Comparison of ENCODE assay signal across 16 cellular contexts in genomic region chr7:1942026-1942703, GRCh38.
DNase-seq lines count a peak whose midpoint lies in the region; ATAC-seq lines count a peak whose summit lies in the region.
"Had no signal": no experiment of that assay in that cellular context is flagged by ENCODE, and none has a peak within 500 bp of the region (broad histone marks: within the 10 kb centered on the region; RNA-seq: fewer than 3 reads in every experiment).

No MANE protein-coding gene starts in this region.

- H3K9me3 Mint-ChIP-seq in activated T-helper 2 cell treated with anti-CD3 and anti-CD28 coated beads, Interferon-gamma antibody, Interleukin-2, Interleukin-4, amounts not matched to agents 10 μg/mL and 5 μg/mL and 100 μg/mL, durations not matched to agents 14 hours and 24 hours and 36 hours, result no peaks in the 10 kb centered on the region

- no peaks in the 10 kb centered on the region for H3K27me3 Mint-ChIP-seq in activated T-helper 2 cell treated with anti-CD3 and anti-CD28 coated beads, Interferon-gamma antibody, Interleukin-2, Interleukin-4, amounts not matched to agents 10 μg/mL and 5 μg/mL and 100 μg/mL, durations not matched to agents 14 hours and 24 hours and 36 hours (ENCODE audit: low read depth)

- intact Hi-C loops in Right ventricle myocardium superior (cut with DNase I), result no loop called here
- intact Hi-C loops in cardiac septum (cut with DNase I), result no loop called here
- intact Hi-C loops in activated T-helper 2 cell treated with anti-CD3 and anti-CD28 coated beads, Interferon-gamma antibody, Interleukin-2, Interleukin-4, amounts not matched to agents 10 μg/mL and 5 μg/mL and 100 μg/mL, durations not matched to agents 14 hours and 24 hours and 36 hours (cut with micrococcal nuclease), result no loop called here

- peaks cover 10% of the 10 kb centered on the region for H3K36me3 Mint-ChIP-seq in activated T-helper 2 cell treated with anti-CD3 and anti-CD28 coated beads, Interferon-gamma antibody, Interleukin-2, Interleukin-4, amounts not matched to agents 10 μg/mL and 5 μg/mL and 100 μg/mL, durations not matched to agents 14 hours and 24 hours and 36 hours (ENCODE audit: low read depth)

- peak overlapping the region; percentile 53 for H3K27ac Mint-ChIP-seq in activated T-helper 2 cell treated with anti-CD3 and anti-CD28 coated beads, Interferon-gamma antibody, Interleukin-2, Interleukin-4, amounts not matched to agents 10 μg/mL and 5 μg/mL and 100 μg/mL, durations not matched to agents 14 hours and 24 hours and 36 hours

- H3K4me1 Mint-ChIP-seq in activated T-helper 2 cell treated with anti-CD3 and anti-CD28 coated beads, Interferon-gamma antibody, Interleukin-2, Interleukin-4, amounts not matched to agents 10 μg/mL and 5 μg/mL and 100 μg/mL, durations not matched to agents 14 hours and 24 hours and 36 hours (ENCODE audit: low read depth), result peaks cover 53% of the 10 kb centered on the region

- ATAC-seq in Right ventricle myocardium superior (ENCODE audit: poor library complexity) (no peak), GM18498 (IDR thresholded peaks at IDR 0.05; ENCODE audit: unreplicated experiment) (no peak)
- ATAC-seq: activated CD4-positive, CD25-positive, alpha-beta regulatory T cell treated with anti-CD3 and anti-CD28 coated beads, Interleukin-2, amount 50 U/mL, for 24 hours; PC-3 had no signal

- no peak overlapping the region for H3K4me3 Mint-ChIP-seq in activated T-helper 2 cell treated with anti-CD3 and anti-CD28 coated beads, Interferon-gamma antibody, Interleukin-2, Interleukin-4, amounts not matched to agents 10 μg/mL and 5 μg/mL and 100 μg/mL, durations not matched to agents 14 hours and 24 hours and 36 hours (ENCODE audit: low read depth)

- DNase-seq in Right ventricle myocardium superior (peak; percentile 30), cardiac septum (ENCODE audit: low spot score) (no peak), myocyte (ENCODE audit: low read depth) (peak; percentile 86), KG1 (lab: John Stamatoyannopoulos, UW) (no peak)
- DNase-seq in activated T-helper 2 cell treated with anti-CD3 and anti-CD28 coated beads, Interferon-gamma antibody, Interleukin-2, Interleukin-4, amounts not matched to agents 10 μg/mL and 5 μg/mL and 100 μg/mL, durations not matched to agents 14 hours and 24 hours and 36 hours (ENCODE audit: low spot score), result no peak
- DNase-seq in activated CD4-positive, CD25-positive, alpha-beta regulatory T cell (lab: John Stamatoyannopoulos, UW), result no peak
- DNase-seq in stimulated activated naive CD4-positive, alpha-beta T cell treated with Interleukin-2 at 50 U/mL for 16 hours (lab: John Stamatoyannopoulos, UW), result no peak
- DNase-seq: activated T-cell treated with anti-CD3 and anti-CD28 coated beads, Interleukin-2, amount 50 U/mL, for 1 hour; cortex of kidney; DMS153; Kasumi-1; mammary epithelial cell; NCI-H1694; PC-3 had no signal

Comparison
In these comparisons a context has a peak if more than half of its experiments do, and no peak if none do; other contexts are left out.
1. DNase-seq: peak in Right ventricle myocardium superior (single experiment) and myocyte (single experiment); none in cardiac septum (single experiment), activated T-helper 2 cell treated with anti-CD3 and anti-CD28 coated beads, Interferon-gamma antibody, Interleukin-2, Interleukin-4, amounts not matched to agents 10 μg/mL and 5 μg/mL and 100 μg/mL, durations not matched to agents 14 hours and 24 hours and 36 hours (single experiment), activated CD4-positive, CD25-positive, alpha-beta regulatory T cell (0 of 4), KG1 (single experiment) and stimulated activated naive CD4-positive, alpha-beta T cell treated with Interleukin-2 at 50 U/mL for 16 hours (single experiment).